18 cellular contexts compared by ENCODE assay signal in the genomic region with DNA sequence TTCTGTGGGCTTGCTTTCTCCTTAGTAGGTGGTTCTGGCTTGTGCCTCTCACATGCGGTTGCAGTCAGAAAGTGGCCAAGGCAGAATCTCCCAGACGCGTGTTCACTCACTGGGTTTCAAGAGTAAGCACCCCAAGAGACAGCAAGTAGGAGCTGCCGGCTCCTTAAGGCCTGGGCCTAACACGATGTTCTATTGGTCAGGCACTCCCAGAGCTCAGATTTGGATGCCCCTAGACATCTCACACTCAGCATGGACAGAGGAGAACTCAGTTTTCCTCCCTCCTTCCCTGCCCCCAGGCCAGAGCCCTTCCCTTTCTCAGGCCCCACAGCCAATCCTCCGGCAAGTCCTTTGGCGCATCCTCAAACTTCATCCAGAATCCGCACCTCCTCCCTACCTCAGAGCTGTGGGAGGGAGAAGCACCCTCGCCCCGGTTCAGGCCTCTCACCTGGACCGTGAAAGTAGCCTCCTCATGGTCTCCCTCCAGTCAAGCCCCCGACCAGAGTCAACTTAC. TPM values are rescaled to one million over a fixed set of nuclear protein-coding genes. Genes with fewer than 3 reads are reported as not detected.
DNase-seq lines count a peak whose midpoint lies in the region; ATAC-seq and TF ChIP-seq lines count a peak whose summit lies in the region.
"Had no signal": no experiment of that assay in that cellular context is flagged by ENCODE, and none has a peak within 500 bp of the region (broad histone marks: within the 10 kb centered on the region; RNA-seq: fewer than 3 reads in every experiment).

No MANE protein-coding gene starts in this region.

- peaks cover 17% of the 10 kb centered on the region for H3K36me3 ChIP-seq in CD8-positive, alpha-beta memory T cell (ENCODE audit: insufficient read depth, low read length)
- no peaks in the 10 kb centered on the region for H3K36me3 ChIP-seq in endodermal cell (ENCODE audit: control insufficient read depth, insufficient read depth, low read length)
- H3K36me3 ChIP-seq: brain microvascular endothelial cell had no signal

- H3K27ac ChIP-seq in CD8-positive, alpha-beta memory T cell (ENCODE audit: low read depth, low read length), result no peak overlapping the region
- no peak overlapping the region for H3K27ac ChIP-seq in endodermal cell (ENCODE audit: low read depth, low read length)
- H3K27ac ChIP-seq: brain microvascular endothelial cell, tibial nerve had no signal

- 91 to 93% methylated on average over 7 to 12 of the region's 12 CpGs for WGBS in endodermal cell (ENCODE audit: insufficient coverage in 1 of 2, insufficient read length in 1 of 2), 2 experiments

- POLR2A ChIA-PET in CD8-positive, alpha-beta memory T cell (lab: Charles Lee), result interaction anchor here (0.7 to 2.6 kb wide), 2 partner anchors 25 to 121 kb away, joined by 3 to 7 read pairs; no protein-coding TSS in a partner anchor

- DNase-seq in activated CD4-positive, alpha-beta T cell treated with anti-CD3 and anti-CD28 coated beads for 48 hours, result peak; percentile 3
- no peak for DNase-seq in activated CD4-positive, alpha-beta T cell treated with anti-CD3 and anti-CD28 coated beads for 4 hours
- DNase-seq in CD8-positive, alpha-beta memory T cell, result no peak
- DNase-seq in endodermal cell, result peak; percentile 45
- DNase-seq in progenitor cell of endocrine pancreas (ENCODE audit: low spot score, unreplicated experiment), result no peak
- no peak for DNase-seq in activated CD4-positive, CD25-positive, alpha-beta regulatory T cell (lab: John Stamatoyannopoulos, UW)
- DNase-seq in DMS153 treated with DMSO at 0.1 percent for 48 hours (lab: John Stamatoyannopoulos, UW; ENCODE audit: unreplicated experiment), result no peak
- DNase-seq: brain microvascular endothelial cell, COR-L47, hippocampal formation, left colon, NCI-H1694, NCI-H774, SHP77 treated with DMSO at 0.1 percent for 48 hours had no signal

- H3K27me3 Mint-ChIP-seq in CD8-positive, alpha-beta memory T cell, result no peaks in the 10 kb centered on the region
- H3K27me3 Mint-ChIP-seq in endodermal cell (ENCODE audit: insufficient read depth) (no peaks in the 10 kb centered on the region), progenitor cell of endocrine pancreas (no peaks in the 10 kb centered on the region)

- H3K27ac Mint-ChIP-seq in CD8-positive, alpha-beta memory T cell, result peak overlapping the region in 6 of 8 donors; percentile 1 to 83 (median 53)
- H3K27ac Mint-ChIP-seq in endodermal cell, result no peak overlapping the region
- H3K27ac Mint-ChIP-seq in progenitor cell of endocrine pancreas, result peak overlapping the region; percentile 33

- H3K27me3 ChIP-seq in CD8-positive, alpha-beta memory T cell (ENCODE audit: insufficient read depth, low read length, poor library complexity, severe bottlenecking), result no peaks in the 10 kb centered on the region
- H3K27me3 ChIP-seq in endodermal cell (ENCODE audit: control insufficient read depth, insufficient read depth, low read length, poor library complexity, severe bottlenecking), result no peaks in the 10 kb centered on the region
- H3K27me3 ChIP-seq: brain microvascular endothelial cell, tibial nerve had no signal

- peaks cover 27 to 52% (median 36%) of the 10 kb centered on the region in 3 donors for H3K4me1 Mint-ChIP-seq in CD8-positive, alpha-beta memory T cell
- H3K4me1 Mint-ChIP-seq in endodermal cell (no peaks in the 10 kb centered on the region), progenitor cell of endocrine pancreas (ENCODE audit: low read depth) (peaks cover 25% of the 10 kb centered on the region)

- H3K36me3 Mint-ChIP-seq in CD8-positive, alpha-beta memory T cell, result peaks cover 10 to 41% (median 16%) of the 10 kb centered on the region in 3 donors
- H3K36me3 Mint-ChIP-seq in endodermal cell (ENCODE audit: low read depth) (peaks cover 11% of the 10 kb centered on the region), progenitor cell of endocrine pancreas (ENCODE audit: insufficient read depth) (no peaks in the 10 kb centered on the region)

- H3K4me1 ChIP-seq in CD8-positive, alpha-beta memory T cell (ENCODE audit: insufficient read depth, low read length), result peaks cover 17% of the 10 kb centered on the region
- no peaks in the 10 kb centered on the region for H3K4me1 ChIP-seq in endodermal cell (ENCODE audit: control insufficient read depth, insufficient read depth, low read length)

- no peak for ATAC-seq in GM19035 (IDR thresholded peaks at IDR 0.05; ENCODE audit: unreplicated experiment)
- ATAC-seq: left colon had no signal

- TF ChIP-seq CTCF in endodermal cell (conservative IDR thresholded peaks at IDR 0.05) (no peak), progenitor cell of endocrine pancreas (IDR thresholded peaks at IDR 0.05; ENCODE audit: unreplicated experiment) (no peak)

- H3K4me3 ChIP-seq in CD8-positive, alpha-beta memory T cell (ENCODE audit: low read length), result no peak overlapping the region
- H3K4me3 ChIP-seq in endodermal cell (ENCODE audit: low read length), result no peak overlapping the region
- H3K4me3 ChIP-seq: tibial nerve had no signal

- CTCF ChIA-PET in CD8-positive, alpha-beta memory T cell (lab: Charles Lee), result interaction anchor here (0.9 to 2.0 kb wide), 3 partner anchors 8 to 86 kb away, joined by 3 to 6 read pairs (median 4); no protein-coding TSS in a partner anchor

- no peaks in the 10 kb centered on the region for H3K9me3 Mint-ChIP-seq in CD8-positive, alpha-beta memory T cell
- H3K9me3 Mint-ChIP-seq in endodermal cell (peaks cover 7% of the 10 kb centered on the region), progenitor cell of endocrine pancreas (ENCODE audit: low read depth) (peaks cover 3% of the 10 kb centered on the region)

- no peak overlapping the region for H3K4me3 Mint-ChIP-seq in CD8-positive, alpha-beta memory T cell
- H3K4me3 Mint-ChIP-seq in endodermal cell (no peak overlapping the region), progenitor cell of endocrine pancreas (ENCODE audit: low read depth) (no peak overlapping the region)

- H3K9me3 ChIP-seq in CD8-positive, alpha-beta memory T cell (ENCODE audit: low read length), result no peaks in the 10 kb centered on the region
- peaks cover 4% of the 10 kb centered on the region for H3K9me3 ChIP-seq in endodermal cell (ENCODE audit: control insufficient read depth, low read length)

- no peak overlapping the region for H3K9ac ChIP-seq in endodermal cell (ENCODE audit: extremely low read depth, low read length, poor library complexity, severe bottlenecking)

RNA-seq across cellular contexts. Expression of a gene that starts 6.5 kb away (rescaled TPM):
- 10 to 100 TPM; 43.2 to 43.6 TPM for total RNA-seq in CD8-positive, alpha-beta memory T cell
- 66.4 TPM for polyA plus RNA-seq in CD8-positive, alpha-beta memory T cell
- 10 to 100 TPM; 16.4 to 21.9 TPM for total RNA-seq in endodermal cell
- 32.1 TPM for polyA plus RNA-seq in endodermal cell (2013, experiment 1 of 2)
- 29.8 TPM for polyA plus RNA-seq in endodermal cell (2013, experiment 2 of 2)
- total RNA-seq in progenitor cell of endocrine pancreas, result 19.3 and 20.4 TPM in 2 replicates

RNA-seq across cellular contexts. Expression of a gene that starts 31.0 kb away (rescaled TPM):
- total RNA-seq in CD8-positive, alpha-beta memory T cell, result 10 to 100 TPM; 11.3 to 12.3 TPM
- polyA plus RNA-seq in CD8-positive, alpha-beta memory T cell, result 103 TPM
- 1 to 10 TPM; 5.1 to 5.9 TPM for total RNA-seq in endodermal cell
- polyA plus RNA-seq in endodermal cell (2013, experiment 1 of 2), result 3.1 TPM
- 2.7 TPM for polyA plus RNA-seq in endodermal cell (2013, experiment 2 of 2)
- total RNA-seq in progenitor cell of endocrine pancreas, result 0.43 and 1.2 TPM in 2 replicates
- total RNA-seq: LHCN-M2, myocyte had no signal

RNA-seq across cellular contexts. Expression of a gene that starts 44.5 kb away (rescaled TPM):
- total RNA-seq in CD8-positive, alpha-beta memory T cell, result 10 to 100 TPM; 59.9 to 62.9 TPM
- polyA plus RNA-seq in CD8-positive, alpha-beta memory T cell, result 103 TPM
- total RNA-seq in endodermal cell (10 to 100 TPM; 24.2 to 32.0 TPM), progenitor cell of endocrine pancreas (38.1 and 39.5 TPM in 2 replicates)
- polyA plus RNA-seq in endodermal cell (2013, experiment 1 of 2), result 29.8 TPM
- polyA plus RNA-seq in endodermal cell (2013, experiment 2 of 2), result 28.4 TPM

Comparison
In these comparisons a context has a peak if more than half of its experiments do, and no peak if none do; other contexts are left out.
1. DNase-seq: peak in activated CD4-positive, alpha-beta T cell treated with anti-CD3 and anti-CD28 coated beads for 48 hours (single experiment) and endodermal cell (single experiment); none in activated CD4-positive, alpha-beta T cell treated with anti-CD3 and anti-CD28 coated beads for 4 hours (0 of 2), CD8-positive, alpha-beta memory T cell (0 of 5), progenitor cell of endocrine pancreas (single experiment), activated CD4-positive, CD25-positive, alpha-beta regulatory T cell (0 of 4) and DMS153 treated with DMSO at 0.1 percent for 48 hours (single experiment).